9 cellular contexts compared by ENCODE assay signal in the genomic region with DNA sequence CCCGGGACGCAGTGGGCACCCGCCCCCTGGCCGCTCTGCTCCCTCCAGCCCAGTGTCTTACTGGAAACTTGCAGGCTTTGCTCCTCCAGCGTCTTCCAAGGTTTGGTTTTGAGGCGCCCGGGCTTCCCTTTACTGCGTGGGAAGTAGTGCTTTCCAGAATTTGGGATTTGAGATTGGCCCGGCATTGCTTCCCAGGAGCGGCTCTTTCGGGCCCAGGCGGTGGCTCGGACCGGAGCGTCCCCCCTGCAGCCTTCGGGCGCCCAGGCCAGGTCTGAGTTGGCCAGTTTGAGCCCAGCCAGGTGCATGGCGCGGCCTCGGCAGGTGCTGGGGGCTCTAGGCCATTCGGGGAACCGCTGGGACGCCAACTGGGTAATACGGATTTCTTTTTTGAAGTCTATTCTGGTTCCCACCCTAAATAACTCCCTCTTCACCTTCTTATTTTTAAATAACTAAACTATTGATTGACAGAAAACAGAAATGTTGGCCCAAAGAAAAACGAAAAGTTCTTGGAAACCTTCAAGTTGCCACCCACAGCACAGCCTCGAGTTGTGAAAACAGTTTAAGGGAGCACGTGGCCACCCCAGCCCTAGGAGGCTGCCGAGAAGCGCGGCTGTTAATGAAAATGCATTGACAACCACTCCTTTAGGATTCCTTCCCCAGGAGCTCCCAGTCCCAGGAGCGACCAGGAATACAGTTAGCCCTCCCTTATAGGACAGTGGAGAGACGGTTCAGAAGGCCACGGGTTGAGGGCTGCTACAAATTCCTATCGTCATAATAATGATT. TPM values are rescaled to one million over a fixed set of nuclear protein-coding genes. Genes with fewer than 3 reads are reported as not detected.
DNase-seq lines count a peak whose midpoint lies in the region; TF ChIP-seq lines count a peak whose summit lies in the region.
"Had no signal": no experiment of that assay in that cellular context is flagged by ENCODE, and none has a peak within 500 bp of the region (broad histone marks: within the 10 kb centered on the region; RNA-seq: fewer than 3 reads in every experiment).

No MANE protein-coding gene starts in this region.

- no peak overlapping the region; the same call in 1 of the 2 replicates for H3K14ac ChIP-seq in H9 (ENCODE audit: insufficient read depth, low read length)

- no peak overlapping the region for H3T11ph ChIP-seq in H9 (ENCODE audit: low read length)

- H3K36me3 ChIP-seq in A673 (ENCODE audit: insufficient read depth, low read length, poor library complexity, severe bottlenecking) (no peaks in the 10 kb centered on the region), neural cell (ENCODE audit: insufficient read depth, low read length) (no peaks in the 10 kb centered on the region)

- no peak overlapping the region for H2BK120ac ChIP-seq in H9 (ENCODE audit: low read depth, low read length, poor library complexity, severe bottlenecking)

- H2BK15ac ChIP-seq in H9 (ENCODE audit: low read depth, low read length) = no peak overlapping the region

- TF ChIP-seq RAD21 in neural cell (conservative IDR thresholded peaks at IDR 0.05) = no peak

- H3K23ac ChIP-seq in H9 (ENCODE audit: insufficient read length, low read depth, low read length) = no peak overlapping the region

- TF ChIP-seq CTCF in A673 (conservative IDR thresholded peaks at IDR 0.05; ENCODE audit: low read depth, low read length) (no peak), H9 (conservative IDR thresholded peaks at IDR 0.05) (no peak), dorsolateral prefrontal cortex (IDR thresholded peaks at IDR 0.05 in 54 of 56, conservative IDR thresholded peaks at IDR 0.05 in 2 of 56; ENCODE audit: low read depth in 1 of 56, partially characterized antibody in 56 of 56) (no peak), neural cell (IDR thresholded peaks at IDR 0.05; ENCODE audit: poor library complexity, severe bottlenecking) (no peak)

- no peak overlapping the region for H2AK5ac ChIP-seq in H9 (ENCODE audit: insufficient read length, low read length)

- H3K9ac ChIP-seq in H9 (ENCODE audit: extremely low read depth, insufficient read length, low read length) (no peak overlapping the region), neural cell (ENCODE audit: low read length) (no peak overlapping the region)

- no peak overlapping the region for H2AFZ ChIP-seq in H9 (ENCODE audit: low read length)
- H2AFZ ChIP-seq in neural cell (ENCODE audit: low read depth, low read length) = no peak overlapping the region

- H3K27ac ChIP-seq in A673 (ENCODE audit: low read depth, low read length, poor library complexity, severe bottlenecking) = no peak overlapping the region
- H3K27ac ChIP-seq in H9 (ENCODE audit: insufficient read length, low read depth, low read length) = no peak overlapping the region
- no peak overlapping the region for H3K27ac ChIP-seq in dorsolateral prefrontal cortex
- no peak overlapping the region for H3K27ac ChIP-seq in neural cell (ENCODE audit: low read length)

- H3K4me3 Mint-ChIP-seq in H9 = peak overlapping the region; percentile 74 to 87

- no peaks in the 10 kb centered on the region; a peak in 1 of 5 replicates for H3K9me3 Mint-ChIP-seq in H9

- no peak overlapping the region for H4K5ac ChIP-seq in H9 (ENCODE audit: insufficient read length, low read depth, low read length)

- H3K56ac ChIP-seq in H9 (ENCODE audit: insufficient read length, low read depth, low read length) = no peak overlapping the region

- H3K36me3 Mint-ChIP-seq in H9 (ENCODE audit: insufficient read depth in 1 of 3, low read depth in 3 of 3) = peaks cover 0 to 3% (median 0%) of the 10 kb centered on the region in 3 experiments; a peak in 2 of 7 replicates

- in situ Hi-C loops in G401 (cut with HindIII; ENCODE audit: low sequenced_read_pairs) = no loop called here

- H3K23me2 ChIP-seq in H9 (ENCODE audit: insufficient read length, low read depth, low read length, poor library complexity, severe bottlenecking) = peaks cover 15% of the 10 kb centered on the region

- peak overlapping the region; percentile 44 for H3K18ac ChIP-seq in H9 (ENCODE audit: insufficient read length, low read depth, low read length)

- POLR2A ChIA-PET in A673 (lab: Charles Lee; ENCODE audit: low non-redundant PET) = no interaction called here

- TF ChIP-seq EP300 in neural cell (conservative IDR thresholded peaks at IDR 0.05; ENCODE audit: poor library complexity, severe bottlenecking) = no peak

- H4K91ac ChIP-seq in H9 (ENCODE audit: insufficient read length, low read depth, low read length) = no peak overlapping the region

- no CpG with 5 or more reads among the region's 34 CpGs for WGBS in H9 (ENCODE audit: extremely low coverage, insufficient read length, low lambda C conversion rate)

- H2BK20ac ChIP-seq in H9 (ENCODE audit: low read depth, low read length, poor library complexity, severe bottlenecking) = no peak overlapping the region

- H3K4me3 ChIP-seq in A673 (ENCODE audit: low read depth, low read length, poor library complexity, severe bottlenecking) (peak overlapping the region; percentile 58), dorsolateral prefrontal cortex (peak overlapping the region in 34 of 59 donors; percentile 2 to 61 (median 47)), neural cell (ENCODE audit: low read length) (peak overlapping the region; percentile 62)

- H3K4me2 ChIP-seq in H9 (ENCODE audit: insufficient read depth, insufficient read length, low read length) (peak overlapping the region; percentile 53), neural cell (ENCODE audit: low read length) (no peak overlapping the region)

- H3K4ac ChIP-seq in H9 (ENCODE audit: low read depth, low read length) = no peak overlapping the region

- no peak overlapping the region for H4K8ac ChIP-seq in H9 (replicated peaks; ENCODE audit: insufficient read length, low read depth, low read length)

- intact Hi-C loops in A673 (cut with micrococcal nuclease; ENCODE audit: unreplicated experiment) = loop anchor here (5.0 kb wide), 1 partner anchor 126 kb away; no protein-coding TSS in a partner anchor
- intact Hi-C loops in dorsolateral prefrontal cortex (cut with DNase I) = loop anchor here in 1 of 2 donors (10.0 kb wide), 1 partner anchor 593 kb away; no protein-coding TSS in a partner anchor

- H3K79me1 ChIP-seq in H9 (ENCODE audit: insufficient read depth, low read depth, low read length, poor library complexity, severe bottlenecking) = peaks cover 5% of the 10 kb centered on the region

- H2BK5ac ChIP-seq in H9 (ENCODE audit: insufficient read length, low read length) = no peak overlapping the region

- H3K9me3 ChIP-seq in A673 (ENCODE audit: low read depth, low read length, poor library complexity, severe bottlenecking) = no peaks in the 10 kb centered on the region
- H3K9me3 ChIP-seq in H9 (ENCODE audit: control insufficient read depth, low read depth, low read length) = no peaks in the 10 kb centered on the region
- no peaks in the 10 kb centered on the region for H3K9me3 ChIP-seq in neural cell (ENCODE audit: low read length)

- H3K9me2 ChIP-seq in neural cell (ENCODE audit: insufficient read depth, low read length) = no peaks in the 10 kb centered on the region

- no peak for DNase-seq in A673 (ENCODE audit: low spot score)
- no peak for DNase-seq in H9
- no peak for DNase-seq in dorsolateral prefrontal cortex
- no peak for DNase-seq in G401 (ENCODE audit: low spot score)
- no peak for DNase-seq in NCI-H526 treated with DMSO at 0.1 percent for 48 hours (lab: John Stamatoyannopoulos, UW)
- DNase-seq in NCI-H2081 treated with DMSO at 0.1 percent for 48 hours (lab: John Stamatoyannopoulos, UW) = no peak
- DNase-seq in NCI-H2196 treated with DMSO at 0.1 percent for 48 hours (lab: John Stamatoyannopoulos, UW; ENCODE audit: unreplicated experiment) = no peak
- DNase-seq: NCI-H226 had no signal

- peaks cover 56 to 64% of the 10 kb centered on the region in 2 experiments for H3K4me1 Mint-ChIP-seq in H9

- H3K79me2 ChIP-seq in H9 (ENCODE audit: insufficient read depth, low read length) (peaks cover 2% of the 10 kb centered on the region; the same call in 1 of the 2 replicates), neural cell (replicated peaks; ENCODE audit: insufficient read depth, low read length) (no peaks in the 10 kb centered on the region)

- TSS peak; percentile 35 for BruUV-seq in A673 (replicated peaks; lab: Mats Ljungman, UMichigan)

- H3F3A ChIP-seq in neural cell (ENCODE audit: insufficient read depth, low read length, poor library complexity, severe bottlenecking) = no peaks in the 10 kb centered on the region

- H3K4me1 ChIP-seq in A673 (ENCODE audit: insufficient read depth, low read length, poor library complexity, severe bottlenecking) (peaks cover 6% of the 10 kb centered on the region), H9 (ENCODE audit: insufficient read depth, low read length) (peaks cover 8% of the 10 kb centered on the region)

- H2BK12ac ChIP-seq in H9 (ENCODE audit: insufficient read length, low read depth, low read length) = no peak overlapping the region

- H3K27me3 Mint-ChIP-seq in H9 (ENCODE audit: low read depth) = peaks cover 11% of the 10 kb centered on the region

- H3K27me3 ChIP-seq in A673 (replicated peaks; ENCODE audit: insufficient read depth, low read depth, low read length, poor library complexity) (peaks cover 20% of the 10 kb centered on the region), H9 (ENCODE audit: insufficient read depth, low read length) (no peaks in the 10 kb centered on the region), dorsolateral prefrontal cortex (peaks cover 0 to 75% (median 57%) of the 10 kb centered on the region in 45 donors), neural cell (ENCODE audit: insufficient read depth, low read depth, low read length) (peaks cover 37% of the 10 kb centered on the region)

- H3K27ac Mint-ChIP-seq in H9 = peak overlapping the region in 1 of 3 experiments; percentile 92; a peak in 2 of 7 replicates

- no peaks in the 10 kb centered on the region for H4K20me1 ChIP-seq in H9 (ENCODE audit: control insufficient read depth, insufficient read depth, insufficient read length)
- H4K20me1 ChIP-seq in neural cell (ENCODE audit: insufficient read depth) = no peaks in the 10 kb centered on the region

- CTCF ChIA-PET in A673 (lab: Charles Lee) = interaction anchor here (0.6 kb wide), 1 partner anchor 176 kb away, joined by 5 read pairs; no protein-coding TSS in a partner anchor

TF ChIP-seq in neural cell, 6 proteins besides CTCF, POLR2A, EP300 and RAD21 (continues in another document):
- TF ChIP-seq EZH2 (IDR thresholded peaks at IDR 0.05; ENCODE audit: borderline replicate concordance, insufficient read depth, low read length, poor library complexity, severe bottlenecking) (no peak), MXI1 (conservative IDR thresholded peaks at IDR 0.05; ENCODE audit: poor library complexity, severe bottlenecking) (no peak), TAF1 (IDR thresholded peaks at IDR 0.05; ENCODE audit: low read depth) (no peak), SMC3 (conservative IDR thresholded peaks at IDR 0.05; ENCODE audit: poor library complexity) (no peak)

RNA-seq across cellular contexts. Expression of a gene that starts 0.8 kb away (rescaled TPM):
- total RNA-seq in A673 (2021) (3.7 and 3.8 TPM in 2 replicates), H9 (2021) (12.7 and 13.2 TPM in 2 replicates), dorsolateral prefrontal cortex (10 to 100 TPM in 3 of 120 experiments, 1 to 10 TPM in 115, under 1 TPM in 1, not detected in 1; 0.82 to 13.7 (median 3.7) TPM)
- 0.42 TPM in 1 of 2 replicates, not detected in the other for polyA plus RNA-seq in neural cell
- polyA minus RNA-seq in neural cell = not detected in 2 replicates
- not detected in 2 replicates for total RNA-seq in G401 (2014; rRNA removed; shearing (Covaris generic))
